Comparison of ENCODE assay signal across 1 cellular context in the genomic region with DNA sequence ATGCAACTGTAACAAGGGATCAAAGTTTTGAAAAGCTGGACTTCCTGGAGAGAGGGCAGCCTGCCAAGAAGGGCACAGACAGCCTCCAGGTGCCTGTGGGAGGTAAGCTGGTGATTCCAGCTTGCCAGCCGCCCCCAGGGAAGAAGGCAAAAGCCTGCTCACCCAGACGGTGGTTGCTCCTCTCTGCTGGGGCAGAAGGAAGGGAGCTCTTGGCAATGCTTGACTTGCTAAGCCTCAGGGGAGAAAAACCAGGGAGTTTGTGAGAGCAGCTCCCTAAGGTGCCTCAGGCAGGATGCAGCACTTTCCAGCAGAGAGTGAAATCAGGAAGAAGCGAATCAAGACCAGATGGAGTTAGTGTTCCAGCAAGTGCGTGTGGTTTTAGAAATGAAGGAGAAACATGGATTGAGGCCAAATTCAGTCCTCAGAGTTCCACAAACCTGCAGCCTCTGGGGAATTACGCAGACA.
TF ChIP-seq lines count a peak whose summit lies in the region.

No MANE protein-coding gene starts in this region.

TF ChIP-seq in HEK293, 187 proteins besides CTCF, POLR2A, EP300 and RAD21 (continued from another document):
- TF ChIP-seq, protein P1, sequence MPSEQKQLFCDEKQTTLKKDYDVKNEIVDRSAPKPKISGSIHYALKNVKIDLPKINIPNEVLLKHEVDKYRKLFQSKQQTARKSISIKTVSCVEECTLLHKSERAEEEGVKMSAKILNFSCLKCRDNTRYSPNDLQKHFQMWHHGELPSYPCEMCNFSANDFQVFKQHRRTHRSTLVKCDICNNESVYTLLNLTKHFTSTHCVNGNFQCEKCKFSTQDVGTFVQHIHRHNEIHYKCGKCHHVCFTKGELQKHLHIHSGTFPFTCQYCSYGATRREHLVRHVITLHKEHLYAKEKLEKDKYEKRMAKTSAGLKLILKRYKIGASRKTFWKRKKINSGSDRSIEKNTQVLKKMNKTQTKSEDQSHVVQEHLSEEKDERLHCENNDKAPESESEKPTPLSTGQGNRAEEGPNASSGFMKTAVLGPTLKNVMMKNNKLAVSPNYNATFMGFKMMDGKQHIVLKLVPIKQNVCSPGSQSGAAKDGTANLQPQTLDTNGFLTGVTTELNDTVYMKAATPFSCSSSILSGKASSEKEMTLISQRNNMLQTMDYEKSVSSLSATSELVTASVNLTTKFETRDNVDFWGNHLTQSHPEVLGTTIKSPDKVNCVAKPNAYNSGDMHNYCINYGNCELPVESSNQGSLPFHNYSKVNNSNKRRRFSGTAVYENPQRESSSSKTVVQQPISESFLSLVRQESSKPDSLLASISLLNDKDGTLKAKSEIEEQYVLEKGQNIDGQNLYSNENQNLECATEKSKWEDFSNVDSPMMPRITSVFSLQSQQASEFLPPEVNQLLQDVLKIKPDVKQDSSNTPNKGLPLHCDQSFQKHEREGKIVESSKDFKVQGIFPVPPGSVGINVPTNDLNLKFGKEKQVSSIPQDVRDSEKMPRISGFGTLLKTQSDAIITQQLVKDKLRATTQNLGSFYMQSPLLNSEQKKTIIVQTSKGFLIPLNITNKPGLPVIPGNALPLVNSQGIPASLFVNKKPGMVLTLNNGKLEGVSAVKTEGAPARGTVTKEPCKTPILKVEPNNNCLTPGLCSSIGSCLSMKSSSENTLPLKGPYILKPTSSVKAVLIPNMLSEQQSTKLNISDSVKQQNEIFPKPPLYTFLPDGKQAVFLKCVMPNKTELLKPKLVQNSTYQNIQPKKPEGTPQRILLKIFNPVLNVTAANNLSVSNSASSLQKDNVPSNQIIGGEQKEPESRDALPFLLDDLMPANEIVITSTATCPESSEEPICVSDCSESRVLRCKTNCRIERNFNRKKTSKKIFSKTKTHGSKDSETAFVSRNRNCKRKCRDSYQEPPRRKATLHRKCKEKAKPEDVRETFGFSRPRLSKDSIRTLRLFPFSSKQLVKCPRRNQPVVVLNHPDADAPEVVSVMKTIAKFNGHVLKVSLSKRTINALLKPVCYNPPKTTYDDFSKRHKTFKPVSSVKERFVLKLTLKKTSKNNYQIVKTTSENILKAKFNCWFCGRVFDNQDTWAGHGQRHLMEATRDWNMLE (tag by site-specific recombination; conservative IDR thresholded peaks at IDR 0.05; ENCODE audit: low read depth): no peak
- no peak for TF ChIP-seq FEZF1 (tag by site-specific recombination; IDR thresholded peaks at IDR 0.05)
- TF ChIP-seq ZNF416 (tag by site-specific recombination; IDR thresholded peaks at IDR 0.05): no peak
- TF ChIP-seq, protein P2, sequence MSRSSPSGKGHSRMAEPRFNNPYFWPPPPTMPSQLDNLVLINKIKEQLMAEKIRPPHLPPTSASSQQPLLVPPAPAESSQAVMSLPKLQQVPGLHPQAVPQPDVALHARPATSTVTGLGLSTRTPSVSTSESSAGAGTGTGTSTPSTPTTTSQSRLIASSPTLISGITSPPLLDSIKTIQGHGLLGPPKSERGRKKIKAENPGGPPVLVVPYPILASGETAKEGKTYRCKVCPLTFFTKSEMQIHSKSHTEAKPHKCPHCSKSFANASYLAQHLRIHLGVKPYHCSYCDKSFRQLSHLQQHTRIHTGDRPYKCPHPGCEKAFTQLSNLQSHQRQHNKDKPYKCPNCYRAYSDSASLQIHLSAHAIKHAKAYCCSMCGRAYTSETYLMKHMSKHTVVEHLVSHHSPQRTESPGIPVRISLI (tag by site-specific recombination; IDR thresholded peaks at IDR 0.05): no peak
- TF ChIP-seq PRDM6 (tag by site-specific recombination; IDR thresholded peaks at IDR 0.05): no peak
- TF ChIP-seq ZIC2 (tag by site-specific recombination; IDR thresholded peaks at IDR 0.05): peak; percentile 79
- no peak for TF ChIP-seq ZNF175 (tag by site-specific recombination; IDR thresholded peaks at IDR 0.05)
- no peak for TF ChIP-seq SALL2 (tag by site-specific recombination; IDR thresholded peaks at IDR 0.05; ENCODE audit: borderline replicate concordance)
- TF ChIP-seq ZXDB (tag by site-specific recombination; IDR thresholded peaks at IDR 0.05): no peak
- TF ChIP-seq GLIS1 (tag by site-specific recombination; IDR thresholded peaks at IDR 0.05): peak; percentile 61
- TF ChIP-seq ZFHX2 (tag by site-specific recombination; conservative IDR thresholded peaks at IDR 0.05): peak; percentile 47; the same call in 1 of the 2 replicates
- no peak for TF ChIP-seq ZNF112 (tag by site-specific recombination; IDR thresholded peaks at IDR 0.05)
- TF ChIP-seq ZBTB21 (tag by site-specific recombination; IDR thresholded peaks at IDR 0.05): no peak
- TF ChIP-seq, protein P3, sequence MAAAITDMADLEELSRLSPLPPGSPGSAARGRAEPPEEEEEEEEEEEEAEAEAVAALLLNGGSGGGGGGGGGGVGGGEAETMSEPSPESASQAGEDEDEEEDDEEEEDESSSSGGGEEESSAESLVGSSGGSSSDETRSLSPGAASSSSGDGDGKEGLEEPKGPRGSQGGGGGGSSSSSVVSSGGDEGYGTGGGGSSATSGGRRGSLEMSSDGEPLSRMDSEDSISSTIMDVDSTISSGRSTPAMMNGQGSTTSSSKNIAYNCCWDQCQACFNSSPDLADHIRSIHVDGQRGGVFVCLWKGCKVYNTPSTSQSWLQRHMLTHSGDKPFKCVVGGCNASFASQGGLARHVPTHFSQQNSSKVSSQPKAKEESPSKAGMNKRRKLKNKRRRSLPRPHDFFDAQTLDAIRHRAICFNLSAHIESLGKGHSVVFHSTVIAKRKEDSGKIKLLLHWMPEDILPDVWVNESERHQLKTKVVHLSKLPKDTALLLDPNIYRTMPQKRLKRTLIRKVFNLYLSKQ (tag by site-specific recombination; IDR thresholded peaks at IDR 0.05; ENCODE audit: borderline replicate concordance): no peak
